8 cellular contexts compared by ENCODE assay signal in genomic region chr2:74843371-74844298, GRCh38. TPM values are rescaled to one million over a fixed set of nuclear protein-coding genes. Genes with fewer than 3 reads are reported as not detected.
DNase-seq lines count a peak whose midpoint lies in the region; ATAC-seq and TF ChIP-seq lines count a peak whose summit lies in the region.

No MANE protein-coding gene starts in this region.

- peak overlapping the region; percentile 76 for H2BK12ac ChIP-seq in trophoblast cell (ENCODE audit: low read length)

- H3K23ac ChIP-seq in trophoblast cell (ENCODE audit: low read length), result no peak overlapping the region

- no CpG with 5 or more reads among the region's 5 CpGs for WGBS in trophoblast cell (ENCODE audit: extremely low coverage, insufficient coverage, insufficient read length)
- 58 to 60% methylated on average over 5 of the region's 5 CpGs for WGBS in tibial nerve, 2 donors

- peaks cover 17% of the 10 kb centered on the region for H3K79me1 ChIP-seq in trophoblast cell (ENCODE audit: low read length)

- BruUV-seq in A673 (replicated peaks; lab: Mats Ljungman, UMichigan), result no TSS peak

- CTCF ChIA-PET in A673 (lab: Charles Lee), result no interaction called here

- TF ChIP-seq CTCF in A673 (conservative IDR thresholded peaks at IDR 0.05; ENCODE audit: low read depth, low read length) (no peak), tibial nerve (IDR thresholded peaks at IDR 0.05) (no peak)

- H3K14ac ChIP-seq in trophoblast cell (ENCODE audit: low read length), result peak overlapping the region; percentile 55

- no peak overlapping the region for H4K12ac ChIP-seq in trophoblast cell (ENCODE audit: low read depth, low read length)

- no peaks in the 10 kb centered on the region for H3K36me3 ChIP-seq in A673 (ENCODE audit: insufficient read depth, low read length, poor library complexity, severe bottlenecking)
- H3K36me3 ChIP-seq in SJSA1, result peaks cover 3% of the 10 kb centered on the region; the same call in 1 of the 2 replicates
- no peaks in the 10 kb centered on the region for H3K36me3 ChIP-seq in duodenal mucosa (ENCODE audit: control insufficient read depth in 1 of 2, insufficient read depth in 2 of 2, low read length in 2 of 2)
- no peaks in the 10 kb centered on the region for H3K36me3 ChIP-seq in trophoblast cell (ENCODE audit: control insufficient read depth in 1 of 2, insufficient read depth in 2 of 2, low read length in 2 of 2)
- H3K36me3 ChIP-seq in tibial nerve, result no peaks in the 10 kb centered on the region

- peaks cover 9% of the 10 kb centered on the region for H3K79me2 ChIP-seq in trophoblast cell (ENCODE audit: control insufficient read depth, insufficient read depth, low read length, poor library complexity)

- H3K4me1 ChIP-seq in A673 (ENCODE audit: insufficient read depth, low read length, poor library complexity, severe bottlenecking), result peaks cover 30% of the 10 kb centered on the region
- peaks cover 41% of the 10 kb centered on the region for H3K4me1 ChIP-seq in SJSA1 (replicated peaks)
- peaks cover 46 to 48% of the 10 kb centered on the region in 2 donors for H3K4me1 ChIP-seq in duodenal mucosa (ENCODE audit: control insufficient read depth in 1 of 2, insufficient read depth in 2 of 2, low read length in 2 of 2)
- peaks cover 30 to 31% of the 10 kb centered on the region in 2 experiments for H3K4me1 ChIP-seq in trophoblast cell (ENCODE audit: control insufficient read depth in 1 of 2, insufficient read depth in 2 of 2, low read length in 2 of 2)
- peaks cover 0 to 24% (median 11%) of the 10 kb centered on the region in 4 donors for H3K4me1 ChIP-seq in tibial nerve

- peak overlapping the region; percentile 28 for H3K4me2 ChIP-seq in trophoblast cell (ENCODE audit: low read length)

- peak overlapping the region; percentile 74 for H2BK120ac ChIP-seq in trophoblast cell (ENCODE audit: insufficient read depth, low read length, poor library complexity)

- H3K9me3 ChIP-seq in A673 (ENCODE audit: low read depth, low read length, poor library complexity, severe bottlenecking) (no peaks in the 10 kb centered on the region), SJSA1 (replicated peaks) (no peaks in the 10 kb centered on the region), duodenal mucosa (ENCODE audit: control insufficient read depth in 1 of 2, low read length in 2 of 2) (no peaks in the 10 kb centered on the region), trophoblast cell (ENCODE audit: insufficient read depth, low read depth, low read length) (no peaks in the 10 kb centered on the region), tibial nerve (no peaks in the 10 kb centered on the region)

- no peak overlapping the region for H3K4ac ChIP-seq in trophoblast cell (ENCODE audit: low read depth, low read length)

- TF ChIP-seq EP300 in tibial nerve (IDR thresholded peaks at IDR 0.05), result no peak

- H3K18ac ChIP-seq in trophoblast cell (ENCODE audit: low read length), result peak overlapping the region; percentile 10

- H3K9ac ChIP-seq in duodenal mucosa (ENCODE audit: low read depth in 1 of 2, low read length in 2 of 2) (peak overlapping the region in 1 of 2 donors; percentile 7), trophoblast cell (ENCODE audit: low read length) (no peak overlapping the region)

- TF ChIP-seq POLR2A in tibial nerve (IDR thresholded peaks at IDR 0.05), result no peak

- H3K4me3 ChIP-seq in A673 (ENCODE audit: low read depth, low read length, poor library complexity, severe bottlenecking), result no peak overlapping the region
- no peak overlapping the region for H3K4me3 ChIP-seq in SJSA1
- peak overlapping the region; percentile 16 to 39 for H3K4me3 ChIP-seq in duodenal mucosa (ENCODE audit: low read depth in 1 of 2, low read length in 2 of 2)
- no peak overlapping the region for H3K4me3 ChIP-seq in trophoblast cell (ENCODE audit: low read depth, low read length)
- no peak overlapping the region for H3K4me3 ChIP-seq in tibial nerve

- H3K27ac ChIP-seq in A673 (ENCODE audit: low read depth, low read length, poor library complexity, severe bottlenecking), result peak overlapping the region; percentile 18
- H3K27ac ChIP-seq in SJSA1, result peak overlapping the region; percentile 80
- H3K27ac ChIP-seq in duodenal mucosa (ENCODE audit: low read depth, low read length), result peak overlapping the region; percentile 58
- peak overlapping the region; percentile 73 for H3K27ac ChIP-seq in trophoblast cell (ENCODE audit: low read depth, low read length)
- H3K27ac ChIP-seq in tibial nerve, result peak overlapping the region in 1 of 4 donors; percentile 51

- intact Hi-C loops in A673 (cut with micrococcal nuclease; ENCODE audit: unreplicated experiment), result no loop called here

- peak; percentile 91 for ATAC-seq in GM18858 (IDR thresholded peaks at IDR 0.05; ENCODE audit: unreplicated experiment)
- peak; percentile 84 for ATAC-seq in HG03039 (IDR thresholded peaks at IDR 0.05; ENCODE audit: unreplicated experiment)

- peak overlapping the region; percentile 39 for H4K91ac ChIP-seq in trophoblast cell (ENCODE audit: low read depth, low read length)

- H4K8ac ChIP-seq in trophoblast cell (ENCODE audit: low read depth, low read length), result peak overlapping the region; percentile 8

- no peak for DNase-seq in A673 (ENCODE audit: low spot score)
- peak; percentile 66 to 78 for DNase-seq in SJSA1 (ENCODE audit: low read depth in 1 of 2, low spot score in 2 of 2)
- peak; percentile 36 to 53 for DNase-seq in trophoblast cell
- DNase-seq in medulla oblongata (ENCODE audit: extremely low spot score), result no peak
- DNase-seq in tibial nerve (ENCODE audit: low spot score in 2 of 2), result no peak

- peak overlapping the region; percentile 39 for H2BK5ac ChIP-seq in trophoblast cell (ENCODE audit: low read depth, low read length, poor library complexity)

- peak overlapping the region; percentile 16 for H2AK5ac ChIP-seq in trophoblast cell (ENCODE audit: low read length)

- no peaks in the 10 kb centered on the region for H3K27me3 ChIP-seq in A673 (replicated peaks; ENCODE audit: insufficient read depth, low read depth, low read length, poor library complexity)
- H3K27me3 ChIP-seq in SJSA1 (replicated peaks), result no peaks in the 10 kb centered on the region
- H3K27me3 ChIP-seq in duodenal mucosa (ENCODE audit: control insufficient read depth in 1 of 2, insufficient read depth in 2 of 2, low read length in 2 of 2), result no peaks in the 10 kb centered on the region
- no peaks in the 10 kb centered on the region for H3K27me3 ChIP-seq in trophoblast cell (ENCODE audit: insufficient read depth, low read length)
- no peaks in the 10 kb centered on the region for H3K27me3 ChIP-seq in tibial nerve

- no peak overlapping the region for H2AFZ ChIP-seq in trophoblast cell (ENCODE audit: insufficient read depth, low read length, poor library complexity)

- POLR2A ChIA-PET in A673 (lab: Charles Lee; ENCODE audit: low non-redundant PET), result no interaction called here

RNA-seq across cellular contexts. Expression of gene HK2, which starts 9.7 kb away (rescaled TPM):
- 40.1 and 42.6 TPM in 2 replicates for total RNA-seq in A673 (2021)
- total RNA-seq in SJSA1 (2014; rRNA removed; shearing (Covaris generic)), result 5.0 and 7.1 TPM in 2 replicates
- 24.5 and 24.8 TPM in 2 replicates for polyA plus RNA-seq in trophoblast cell (2013)
- 10 to 100 TPM in 1 of 4 donors, 1 to 10 TPM in 3; 6.5 to 13.4 (median 6.7) TPM for total RNA-seq in tibial nerve

Comparison
In these comparisons a context has a peak if more than half of its experiments do, and no peak if none do; other contexts are left out.
1. DNase-seq: peak in SJSA1 (2 of 2) and trophoblast cell (2 of 2); none in A673 (single experiment), medulla oblongata (single experiment) and tibial nerve (0 of 2).
2. H3K4me3 ChIP-seq: peak in duodenal mucosa (2 of 2); none in A673 (single experiment), SJSA1 (single experiment), trophoblast cell (single experiment) and tibial nerve (0 of 4).